In genomic region chr13:110713981-110714797, GRCh38 we compare ENCODE assay signal across 8 cellular contexts. TPM values are rescaled to one million over a fixed set of nuclear protein-coding genes. Genes with fewer than 3 reads are reported as not detected.
DNase-seq lines count a peak whose midpoint lies in the region; ATAC-seq and TF ChIP-seq lines count a peak whose summit lies in the region.

No MANE protein-coding gene starts in this region.

- BruUV-seq in Caco-2 (replicated peaks; lab: Mats Ljungman, UMichigan), result no TSS peak

- no peaks in the 10 kb centered on the region for H3K9me3 Mint-ChIP-seq in Caco-2 (ENCODE audit: unreplicated experiment)
- H3K9me3 Mint-ChIP-seq in activated CD4-positive, alpha-beta T cell treated with anti-CD3 and anti-CD28 coated beads for 36 hours (ENCODE audit: low read depth), result no peaks in the 10 kb centered on the region

- POLR2A ChIA-PET in Caco-2 (lab: Charles Lee), result interaction anchor here (0.6 to 1.5 kb wide), 2 partner anchors 8 to 196 kb away, joined by 5 to 27 read pairs; partner anchors contain the start of gene CARS2
- POLR2A ChIA-PET in activated CD4-positive, alpha-beta T cell treated with anti-CD3 and anti-CD28 coated beads for 36 hours (lab: Charles Lee), result interaction anchor here (0.6 to 1.0 kb wide), 2 partner anchors 69 to 199 kb away, joined by 3 read pairs; no protein-coding TSS in a partner anchor

- H3K9me3 ChIP-seq in Caco-2 (no peaks in the 10 kb centered on the region), Loucy (ENCODE audit: insufficient read depth, low read depth, low read length) (no peaks in the 10 kb centered on the region), liver (ENCODE audit: control insufficient read depth in 4 of 4, low read length in 3 of 4) (no peaks in the 10 kb centered on the region)

- intact Hi-C loops in Caco-2 (cut with micrococcal nuclease; ENCODE audit: unreplicated experiment), result loop anchor here (1.0 to 2.0 kb wide), 6 partner anchors 33 to 265 kb away; partner anchors contain the start of genes ANKRD10 and NAXD
- intact Hi-C loops in activated CD4-positive, alpha-beta T cell treated with anti-CD3 and anti-CD28 coated beads for 36 hours (cut with DNase I, micrococcal nuclease), result loop anchor here (1.0 to 10.0 kb wide), 8 partner anchors 99 to 1975 kb away; partner anchors contain the start of genes IRS2 (in 2 of the 2) and NAXD (in 1 of the 2)

- WGBS in liver, result under 1% methylated on average over 86 of the region's 86 CpGs

- peaks cover 63% of the 10 kb centered on the region for H3K79me2 ChIP-seq in Loucy (ENCODE audit: insufficient read depth, low read length)

- H3K27me3 Mint-ChIP-seq in Caco-2 (ENCODE audit: insufficient read depth, unreplicated experiment), result peaks cover 2% of the 10 kb centered on the region
- no peaks in the 10 kb centered on the region for H3K27me3 Mint-ChIP-seq in activated CD4-positive, alpha-beta T cell treated with anti-CD3 and anti-CD28 coated beads for 36 hours

- H3K4me3 ChIP-seq in Caco-2 (ENCODE audit: low read depth, low read length) (peak overlapping the region; percentile 93), Loucy (ENCODE audit: low read length, poor library complexity, severe bottlenecking) (peak overlapping the region; percentile 80), choroid plexus epithelial cell (ENCODE audit: low read depth, low read length) (peak overlapping the region; percentile 85), liver (ENCODE audit: low read depth in 1 of 3, low read length in 3 of 3) (peak overlapping the region; percentile 82 to 95 (median 85))

- H3K4me1 Mint-ChIP-seq in Caco-2 (ENCODE audit: low read depth, unreplicated experiment), result peaks cover 17% of the 10 kb centered on the region
- H3K4me1 Mint-ChIP-seq in activated CD4-positive, alpha-beta T cell treated with anti-CD3 and anti-CD28 coated beads for 36 hours, result peaks cover 24% of the 10 kb centered on the region

- H3K4me1 ChIP-seq in Caco-2 (peaks cover 16% of the 10 kb centered on the region; the same call in 1 of the 2 replicates), Loucy (ENCODE audit: insufficient read depth, low read length, poor library complexity, severe bottlenecking) (peaks cover 30% of the 10 kb centered on the region), liver (ENCODE audit: control insufficient read depth in 4 of 4, insufficient read depth in 4 of 4, low read length in 3 of 4) (peaks cover 2 to 34% (median 14%) of the 10 kb centered on the region in 4 donors)

- CTCF ChIA-PET in Caco-2 (lab: Charles Lee), result no interaction called here
- CTCF ChIA-PET in activated CD4-positive, alpha-beta T cell treated with anti-CD3 and anti-CD28 coated beads for 36 hours (lab: Charles Lee), result no interaction called here

- H3K36me3 Mint-ChIP-seq in Caco-2 (ENCODE audit: insufficient read depth, unreplicated experiment), result peaks cover 48% of the 10 kb centered on the region
- H3K36me3 Mint-ChIP-seq in activated CD4-positive, alpha-beta T cell treated with anti-CD3 and anti-CD28 coated beads for 36 hours (ENCODE audit: low read depth), result peaks cover 7% of the 10 kb centered on the region

- ATAC-seq in activated CD4-positive, alpha-beta T cell treated with anti-CD3 and anti-CD28 coated beads for 36 hours, result no peak

- peaks cover 35% of the 10 kb centered on the region for H4K20me1 ChIP-seq in Loucy (ENCODE audit: insufficient read depth, low read length, poor library complexity, severe bottlenecking)

- H3K36me3 ChIP-seq in Caco-2 (ENCODE audit: control insufficient read depth, insufficient read depth, low read length) (no peaks in the 10 kb centered on the region), Loucy (ENCODE audit: insufficient read depth, low read length) (peaks cover 2% of the 10 kb centered on the region; the same call in 1 of the 2 replicates), liver (ENCODE audit: control insufficient read depth in 4 of 4, insufficient read depth in 3 of 4, low read depth in 1 of 4, low read length in 3 of 4) (peaks cover 0 to 2% (median 0%) of the 10 kb centered on the region in 4 donors)

- H3K4me3 Mint-ChIP-seq in Caco-2 (ENCODE audit: unreplicated experiment), result peak overlapping the region; percentile 100
- peak overlapping the region; percentile 87 for H3K4me3 Mint-ChIP-seq in activated CD4-positive, alpha-beta T cell treated with anti-CD3 and anti-CD28 coated beads for 36 hours

- DNase-seq in Caco-2, result peak; percentile 51 to 66
- DNase-seq in activated CD4-positive, alpha-beta T cell treated with anti-CD3 and anti-CD28 coated beads for 36 hours, result peak; percentile 83
- peak; percentile 56 for DNase-seq in choroid plexus epithelial cell (ENCODE audit: low read depth)
- DNase-seq in stimulated activated CD4-positive, alpha-beta T cell treated with anti-CD3 and anti-CD28 coated beads, Interleukin-4, amount 100 ng/mL, for 24 hours, result peak; percentile 71
- no peak for DNase-seq in AG08396 (ENCODE audit: low spot score)
- DNase-seq in OCI-M2 (lab: John Stamatoyannopoulos, UW; ENCODE audit: unreplicated experiment), result no peak

- H3K9me2 ChIP-seq in Loucy (replicated peaks; ENCODE audit: low read depth, low read length), result no peaks in the 10 kb centered on the region

- peak overlapping the region; percentile 96 for H3K27ac Mint-ChIP-seq in Caco-2 (ENCODE audit: unreplicated experiment)
- peak overlapping the region; percentile 89 for H3K27ac Mint-ChIP-seq in activated CD4-positive, alpha-beta T cell treated with anti-CD3 and anti-CD28 coated beads for 36 hours

- H3K4me2 ChIP-seq in Loucy (ENCODE audit: low read depth, low read length, poor library complexity, severe bottlenecking), result peak overlapping the region; percentile 63

- peak overlapping the region; percentile 100 for H3K27ac ChIP-seq in liver (ENCODE audit: low read depth in 1 of 2, low read length in 2 of 2)

- TF ChIP-seq RAD21 in liver (IDR thresholded peaks at IDR 0.05), result no peak

- no peaks in the 10 kb centered on the region for H3K27me3 ChIP-seq in Caco-2 (replicated peaks; ENCODE audit: control insufficient read depth, insufficient read depth, low read length)
- no peaks in the 10 kb centered on the region for H3K27me3 ChIP-seq in Loucy (ENCODE audit: insufficient read depth, low read length, poor library complexity, severe bottlenecking)
- H3K27me3 ChIP-seq in liver (ENCODE audit: control insufficient read depth in 4 of 4, insufficient read depth in 4 of 4, low read length in 3 of 4), result no peaks in the 10 kb centered on the region

- TF ChIP-seq CTCF in Caco-2 (IDR thresholded peaks at IDR 0.05; ENCODE audit: insufficient read depth in 1 of 2, low read depth in 1 of 2, low read length in 1 of 2, severe bottlenecking in 1 of 2, unreplicated experiment in 1 of 2) (peak in 1 of 2 experiments; percentile 28), Loucy (conservative IDR thresholded peaks at IDR 0.05; ENCODE audit: low read length) (peak; percentile 35), choroid plexus epithelial cell (conservative IDR thresholded peaks at IDR 0.05; ENCODE audit: low read depth, low read length) (no peak), liver (IDR thresholded peaks at IDR 0.05; ENCODE audit: low read depth, low read length, missing input control) (no peak)

- H3F3A ChIP-seq in Loucy (ENCODE audit: low read depth), result 0 out of 2 replicates have a peak, but pooled peaks cover 2% of the 10 kb centered on the region

- no peak overlapping the region for H2AFZ ChIP-seq in Loucy (ENCODE audit: low read length)

- H3K9ac ChIP-seq in Loucy (ENCODE audit: low read depth, low read length, poor library complexity, severe bottlenecking) (peak overlapping the region; percentile 93), liver (ENCODE audit: low read depth in 1 of 2, low read length in 2 of 2) (peak overlapping the region; percentile 93)

TF ChIP-seq in liver, 16 proteins besides CTCF, POLR2A, EP300 and RAD21 (continues in another document):
- TF ChIP-seq TAF1 (conservative IDR thresholded peaks at IDR 0.05) (no peak), NR2F2 (IDR thresholded peaks at IDR 0.05) (no peak), HNF4G (IDR thresholded peaks at IDR 0.05) (no peak), YY1 (IDR thresholded peaks at IDR 0.05) (no peak), REST (IDR thresholded peaks at IDR 0.05) (no peak), FOXA1 (IDR thresholded peaks at IDR 0.05) (no peak), FOXA2 (IDR thresholded peaks at IDR 0.05) (no peak), JUND (IDR thresholded peaks at IDR 0.05) (no peak)
- TF ChIP-seq, protein P1, sequence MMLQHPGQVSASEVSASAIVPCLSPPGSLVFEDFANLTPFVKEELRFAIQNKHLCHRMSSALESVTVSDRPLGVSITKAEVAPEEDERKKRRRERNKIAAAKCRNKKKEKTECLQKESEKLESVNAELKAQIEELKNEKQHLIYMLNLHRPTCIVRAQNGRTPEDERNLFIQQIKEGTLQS (IDR thresholded peaks at IDR 0.05), result no peak

RNA-seq across cellular contexts. Expression of gene ING1, which starts 0.7 kb away (rescaled TPM):
- total RNA-seq in Caco-2 (2022) (16.4 and 17.9 TPM in 2 replicates), liver (10 to 100 TPM in 1 of 2 donors, 1 to 10 TPM in 1; 7.5 to 14.1 TPM)
- 10 to 100 TPM; 19.6 to 19.7 TPM for total RNA-seq in activated CD4-positive, alpha-beta T cell treated with anti-CD3 and anti-CD28 coated beads for 36 hours
- 10 to 100 TPM in 1 of 2 donors, 1 to 10 TPM in 1; 8.0 to 10.1 TPM for polyA plus RNA-seq in liver

RNA-seq across cellular contexts. Expression of gene CARS2, which starts 8.3 kb away (rescaled TPM):
- total RNA-seq in Caco-2 (2022) (63.1 and 68.4 TPM in 2 replicates), liver (10 to 100 TPM; 28.6 to 32.3 TPM)
- total RNA-seq in activated CD4-positive, alpha-beta T cell treated with anti-CD3 and anti-CD28 coated beads for 36 hours, result 10 to 100 TPM; 52.1 to 55.8 TPM
- polyA plus RNA-seq in liver, result 10 to 100 TPM; 30.5 to 44.0 TPM

Comparison
In these comparisons a context has a peak if more than half of its experiments do, and no peak if none do; other contexts are left out.
1. DNase-seq: peak in Caco-2 (2 of 2), activated CD4-positive, alpha-beta T cell treated with anti-CD3 and anti-CD28 coated beads for 36 hours (single experiment), choroid plexus epithelial cell (single experiment) and stimulated activated CD4-positive, alpha-beta T cell treated with anti-CD3 and anti-CD28 coated beads, Interleukin-4, amount 100 ng/mL, for 24 hours (single experiment); none in AG08396 (single experiment) and OCI-M2 (single experiment).
2. Peak in every context shown above with its lines, with median percentiles within 50 percentile points of each other: H3K4me3 ChIP-seq.